22 cellular contexts compared by ENCODE assay signal in genomic region chr4:116018831-116019230, GRCh38.
DNase-seq lines count a peak whose midpoint lies in the region; ATAC-seq and TF ChIP-seq lines count a peak whose summit lies in the region.
"Had no signal": no experiment of that assay in that cellular context is flagged by ENCODE, and none has a peak within 500 bp of the region (broad histone marks: within the 10 kb centered on the region; RNA-seq: fewer than 3 reads in every experiment).

No MANE protein-coding gene starts in this region.

- H3K4me3 ChIP-seq in PC-3 (ENCODE audit: low read length), result no peak overlapping the region
- H3K4me3 ChIP-seq in epithelial cell of esophagus (ENCODE audit: low read length), result no peak overlapping the region
- peak overlapping the region; percentile 36 for H3K4me3 ChIP-seq in trophoblast cell (ENCODE audit: low read depth, low read length)
- H3K4me3 ChIP-seq: MG63 had no signal

- peaks cover 6% of the 10 kb centered on the region; the same call in 1 of the 2 replicates for H3K36me3 ChIP-seq in PC-3 (ENCODE audit: low read depth, low read length)
- H3K36me3 ChIP-seq in trophoblast cell (ENCODE audit: control insufficient read depth in 1 of 2, insufficient read depth in 2 of 2, low read length in 2 of 2), result peaks cover 4% of the 10 kb centered on the region in 2 experiments
- H3K36me3 ChIP-seq: BE2C, MG63 had no signal

- no peak overlapping the region for H3K18ac ChIP-seq in trophoblast cell (ENCODE audit: low read length)

- peaks cover 4% of the 10 kb centered on the region for H3K36me3 Mint-ChIP-seq in activated naive CD4-positive, alpha-beta T cell treated with anti-CD3 and anti-CD28 coated beads, Interleukin-2, amount 50 U/mL, for 24 hours
- H3K36me3 Mint-ChIP-seq in activated naive CD4-positive, alpha-beta T cell treated with anti-CD3 and anti-CD28 coated beads, Interleukin-2, amount 10 ng/mL, durations not matched to agents 7 days and 5 days, result no peaks in the 10 kb centered on the region
- H3K36me3 Mint-ChIP-seq: CD4-positive, CD25-positive, alpha-beta regulatory T cell had no signal

- H3K4me3 Mint-ChIP-seq in activated naive CD4-positive, alpha-beta T cell treated with anti-CD3 and anti-CD28 coated beads, Interleukin-2, amount 50 U/mL, for 24 hours, result peak overlapping the region; percentile 30
- H3K4me3 Mint-ChIP-seq in activated naive CD4-positive, alpha-beta T cell treated with anti-CD3 and anti-CD28 coated beads, Interleukin-2, amount 10 ng/mL, durations not matched to agents 7 days and 5 days, result no peak overlapping the region
- H3K4me3 Mint-ChIP-seq: CD4-positive, CD25-positive, alpha-beta regulatory T cell had no signal

- H4K20me1 ChIP-seq in PC-3 (ENCODE audit: low read length), result no peaks in the 10 kb centered on the region

- DNase-seq in activated naive CD4-positive, alpha-beta T cell treated with anti-CD3 and anti-CD28 coated beads, Interleukin-2, amount 10 ng/mL, durations not matched to agents 7 days and 5 days, result no peak
- DNase-seq in PC-3, result peak; percentile 50
- peak; percentile 86 for DNase-seq in epithelial cell of esophagus (ENCODE audit: low read depth)
- no peak for DNase-seq in trophoblast cell
- DNase-seq in head of caudate nucleus, result no peak
- DNase-seq in GM13976 (ENCODE audit: low spot score), result no peak
- DNase-seq: BE2C; CD4-positive, CD25-positive, alpha-beta regulatory T cell; COR-L47; EL; GOT3; Karpas-422; MG63; NCI-H1092; NCI-H146; NCI-H2029 treated with DMSO at 0.1 percent for 48 hours; NCI-H2171 treated with DMSO at 0.1 percent for 48 hours; NCI-H774 had no signal

- H2AK5ac ChIP-seq in trophoblast cell (ENCODE audit: low read length), result no peak overlapping the region

- POLR2A ChIA-PET in PC-3 (lab: Charles Lee; ENCODE audit: unreplicated experiment), result no interaction called here

- in situ Hi-C loops in GM13976 (cut with MboI; ENCODE audit: low sequenced_read_pairs, unreplicated experiment), result no loop called here

- H3K27me3 ChIP-seq in PC-3 (ENCODE audit: low read length), result no peaks in the 10 kb centered on the region
- H3K27me3 ChIP-seq in trophoblast cell (ENCODE audit: insufficient read depth, low read length), result peaks cover 2% of the 10 kb centered on the region
- H3K27me3 ChIP-seq: BE2C, MG63 had no signal

- no peak overlapping the region for H4K8ac ChIP-seq in trophoblast cell (ENCODE audit: low read depth, low read length)

- H3K4ac ChIP-seq in trophoblast cell (ENCODE audit: low read depth, low read length), result no peak overlapping the region

- TF ChIP-seq CTCF in PC-3 (conservative IDR thresholded peaks at IDR 0.05; ENCODE audit: low read depth, low read length) (no peak), epithelial cell of esophagus (IDR thresholded peaks at IDR 0.05; ENCODE audit: insufficient read depth, low read depth, low read length, missing control alignments) (no peak), GM13976 (IDR thresholded peaks at IDR 0.05; ENCODE audit: borderline replicate concordance, control extremely low read depth, extremely low read depth, insufficient read depth, missing control alignments) (no peak)

- H3K79me2 ChIP-seq in PC-3 (ENCODE audit: low read length) (no peaks in the 10 kb centered on the region), trophoblast cell (ENCODE audit: control insufficient read depth, insufficient read depth, low read length, poor library complexity) (no peaks in the 10 kb centered on the region)

- no peak overlapping the region for H3K14ac ChIP-seq in trophoblast cell (ENCODE audit: low read length)

- H3K79me1 ChIP-seq in trophoblast cell (ENCODE audit: low read length), result no peaks in the 10 kb centered on the region

- H3K27ac Mint-ChIP-seq in activated naive CD4-positive, alpha-beta T cell treated with anti-CD3 and anti-CD28 coated beads, Interleukin-2, amount 50 U/mL, for 24 hours, result no peak overlapping the region
- no peak overlapping the region for H3K27ac Mint-ChIP-seq in activated naive CD4-positive, alpha-beta T cell treated with anti-CD3 and anti-CD28 coated beads, Interleukin-2, amount 10 ng/mL, durations not matched to agents 7 days and 5 days
- H3K27ac Mint-ChIP-seq: CD4-positive, CD25-positive, alpha-beta regulatory T cell had no signal

- intact Hi-C loops in PC-3 (cut with micrococcal nuclease), result no loop called here
- intact Hi-C loops in head of caudate nucleus (cut with DNase I), result no loop called here

- H4K91ac ChIP-seq in trophoblast cell (ENCODE audit: low read depth, low read length), result no peak overlapping the region

- H2AFZ ChIP-seq in PC-3 (ENCODE audit: low read length), result no peak overlapping the region
- H2AFZ ChIP-seq in trophoblast cell (ENCODE audit: insufficient read depth, low read length, poor library complexity), result no peak overlapping the region

- WGBS in trophoblast cell (ENCODE audit: extremely low coverage, insufficient coverage, insufficient read length), result no CpG with 5 or more reads among the region's 3 CpGs

- H3K4me1 ChIP-seq in PC-3 (ENCODE audit: insufficient read depth, low read length), result peaks cover 16% of the 10 kb centered on the region
- no peaks in the 10 kb centered on the region for H3K4me1 ChIP-seq in trophoblast cell (ENCODE audit: control insufficient read depth in 1 of 2, insufficient read depth in 2 of 2, low read length in 2 of 2)
- H3K4me1 ChIP-seq: BE2C had no signal

- no peak overlapping the region for H2BK5ac ChIP-seq in trophoblast cell (ENCODE audit: low read depth, low read length, poor library complexity)

- ATAC-seq in PC-3, result peak; percentile 27; the same call in 1 of the 2 replicates
- ATAC-seq in GM19328 (IDR thresholded peaks at IDR 0.05; ENCODE audit: unreplicated experiment), result no peak
- ATAC-seq: HCT116 had no signal

- H3K27ac ChIP-seq in PC-3 (ENCODE audit: low read length) (no peak overlapping the region), trophoblast cell (ENCODE audit: low read depth, low read length) (no peak overlapping the region)

- H3K27me3 Mint-ChIP-seq in activated naive CD4-positive, alpha-beta T cell treated with anti-CD3 and anti-CD28 coated beads, Interleukin-2, amount 50 U/mL, for 24 hours, result no peaks in the 10 kb centered on the region
- H3K27me3 Mint-ChIP-seq in activated naive CD4-positive, alpha-beta T cell treated with anti-CD3 and anti-CD28 coated beads, Interleukin-2, amount 10 ng/mL, durations not matched to agents 7 days and 5 days, result no peaks in the 10 kb centered on the region
- H3K27me3 Mint-ChIP-seq: CD4-positive, CD25-positive, alpha-beta regulatory T cell; IgD-negative memory B cell had no signal

- H3K4me2 ChIP-seq in PC-3 (ENCODE audit: low read length) (no peak overlapping the region), trophoblast cell (ENCODE audit: low read length) (no peak overlapping the region)

- no peak overlapping the region for H2BK12ac ChIP-seq in trophoblast cell (ENCODE audit: low read length)

- BruUV-seq in PC-3 (replicated peaks; lab: Mats Ljungman, UMichigan), result no TSS peak

- no peaks in the 10 kb centered on the region for H3F3A ChIP-seq in PC-3 (ENCODE audit: low read length, unreplicated experiment)

- H3K23ac ChIP-seq in trophoblast cell (ENCODE audit: low read length), result no peak overlapping the region

- H3K9me3 ChIP-seq in PC-3 (ENCODE audit: low read length) (peaks cover 16% of the 10 kb centered on the region; the same call in 1 of the 2 replicates), trophoblast cell (ENCODE audit: insufficient read depth, low read depth, low read length) (peaks cover 12% of the 10 kb centered on the region)
- H3K9me3 ChIP-seq: MG63 had no signal

- H3K9me2 ChIP-seq in PC-3 (replicated peaks; ENCODE audit: low read length), result no peaks in the 10 kb centered on the region

- H2BK120ac ChIP-seq in trophoblast cell (ENCODE audit: insufficient read depth, low read length, poor library complexity), result no peak overlapping the region

- H3K9me3 Mint-ChIP-seq in activated naive CD4-positive, alpha-beta T cell treated with anti-CD3 and anti-CD28 coated beads, Interleukin-2, amount 50 U/mL, for 24 hours, result peaks cover 24% of the 10 kb centered on the region
- peaks cover 30% of the 10 kb centered on the region for H3K9me3 Mint-ChIP-seq in activated naive CD4-positive, alpha-beta T cell treated with anti-CD3 and anti-CD28 coated beads, Interleukin-2, amount 10 ng/mL, durations not matched to agents 7 days and 5 days

- no peak overlapping the region for H3K9ac ChIP-seq in PC-3 (ENCODE audit: low read length)
- H3K9ac ChIP-seq in trophoblast cell (ENCODE audit: low read length), result no peak overlapping the region

- CTCF ChIA-PET in activated naive CD4-positive, alpha-beta T cell treated with anti-CD3 and anti-CD28 coated beads, Interleukin-2, amount 10 ng/mL, durations not matched to agents 7 days and 5 days (lab: Charles Lee), result no interaction called here
- CTCF ChIA-PET in PC-3 (lab: Charles Lee), result no interaction called here

- H3K4me1 Mint-ChIP-seq in activated naive CD4-positive, alpha-beta T cell treated with anti-CD3 and anti-CD28 coated beads, Interleukin-2, amount 50 U/mL, for 24 hours, result no peaks in the 10 kb centered on the region
- no peaks in the 10 kb centered on the region for H3K4me1 Mint-ChIP-seq in activated naive CD4-positive, alpha-beta T cell treated with anti-CD3 and anti-CD28 coated beads, Interleukin-2, amount 10 ng/mL, durations not matched to agents 7 days and 5 days
- H3K4me1 Mint-ChIP-seq: CD4-positive, CD25-positive, alpha-beta regulatory T cell; IgD-negative memory B cell had no signal

- no peak overlapping the region for H4K12ac ChIP-seq in trophoblast cell (ENCODE audit: low read depth, low read length)

Comparison
In these comparisons a context has a peak if more than half of its experiments do, and no peak if none do; other contexts are left out.
1. DNase-seq: peak in PC-3 (single experiment) and epithelial cell of esophagus (single experiment); none in activated naive CD4-positive, alpha-beta T cell treated with anti-CD3 and anti-CD28 coated beads, Interleukin-2, amount 10 ng/mL, durations not matched to agents 7 days and 5 days (single experiment), trophoblast cell (0 of 2), head of caudate nucleus (0 of 42) and GM13976 (single experiment).